10 cellular contexts compared by ENCODE assay signal in the genomic region with DNA sequence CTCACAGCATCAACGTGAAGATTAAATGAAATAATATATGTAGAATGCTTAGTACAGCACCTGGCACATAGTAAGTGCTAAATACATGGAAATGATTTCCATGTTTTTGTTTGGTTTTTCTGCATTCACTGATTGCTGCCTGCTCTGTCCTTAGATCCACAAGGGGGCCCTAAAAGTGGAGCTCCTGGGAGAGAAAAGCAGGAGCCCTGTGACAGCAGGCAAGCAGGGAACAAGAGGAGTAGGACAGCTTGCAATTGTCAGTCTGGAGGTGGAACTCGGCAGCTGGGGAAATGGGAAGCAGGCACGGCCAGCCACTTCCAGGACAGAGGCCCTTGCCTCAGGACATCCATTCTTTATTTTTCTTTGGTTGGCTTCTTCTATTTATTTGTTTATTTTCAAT.
DNase-seq lines count a peak whose midpoint lies in the region; ATAC-seq lines count a peak whose summit lies in the region.
"Had no signal": no experiment of that assay in that cellular context is flagged by ENCODE, and none has a peak within 500 bp of the region (broad histone marks: within the 10 kb centered on the region; RNA-seq: fewer than 3 reads in every experiment).

No MANE protein-coding gene starts in this region.

- DNase-seq in ACHN = peak; percentile 2
- peak; percentile 53 for DNase-seq in HT-29 (ENCODE audit: low spot score)
- peak; percentile 31 to 80 for DNase-seq in T47D (ENCODE audit: low read depth in 1 of 2, low spot score in 1 of 2)
- DNase-seq in iPS-NIHi11 (ENCODE audit: low spot score) = peak; percentile 46
- DNase-seq in T-helper 9 cell = no peak
- DNase-seq: CD4-positive, alpha-beta memory T cell; kidney had no signal

- ATAC-seq in GM21360 (IDR thresholded peaks at IDR 0.05; ENCODE audit: unreplicated experiment) (no peak), GM18867 (IDR thresholded peaks at IDR 0.05; ENCODE audit: unreplicated experiment) (no peak), GM21576 (IDR thresholded peaks at IDR 0.05; ENCODE audit: unreplicated experiment) (no peak)

- in situ Hi-C loops in ACHN (cut with HindIII; ENCODE audit: low pct_ligation_motif_present, low pct_unique_long_range_greater_than_20kb, low sequenced_read_pairs) = no loop called here
- in situ Hi-C loops in T47D (cut with HindIII; ENCODE audit: low pct_unique_long_range_greater_than_20kb, low sequenced_read_pairs) = no loop called here
